22 cellular contexts compared by ENCODE assay signal in the genomic region with DNA sequence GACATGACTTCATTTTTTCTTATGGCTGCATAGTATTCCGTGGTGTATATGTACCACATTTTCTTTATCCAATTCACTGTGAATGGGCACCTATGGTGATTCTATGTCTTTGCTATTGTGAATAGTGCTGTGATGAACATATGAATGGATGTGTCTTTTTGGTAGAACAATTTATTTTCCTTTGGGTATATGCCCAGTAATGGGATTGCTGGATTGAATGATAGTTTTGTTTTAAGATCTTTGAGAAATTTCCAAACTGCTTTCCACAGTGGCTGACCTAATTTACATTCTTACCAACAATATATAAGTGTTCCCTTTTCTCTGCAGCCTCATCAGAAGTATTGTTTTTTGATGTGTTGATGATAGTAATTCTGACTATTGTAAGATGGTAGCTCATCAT.
"Had no signal": no experiment of that assay in that cellular context is flagged by ENCODE, and none has a peak within 500 bp of the region (broad histone marks: within the 10 kb centered on the region; RNA-seq: fewer than 3 reads in every experiment).

No MANE protein-coding gene starts in this region.

- H3K27ac ChIP-seq: left ventricle myocardium inferior, neural progenitor cell, neutrophil, parathyroid adenoma, right atrium auricular region, skin epidermis, stomach, tibial nerve, uterus had no signal

- ATAC-seq: natural killer cell; sciatic nerve; stimulated activated naive B cell treated with anti-CD40 and anti-IgM and Interleukin-4, amounts not matched to agents 10 μg/mL and 1 μg/mL and 100 μg/mL, for 72 hours; stimulated activated naive CD8-positive, alpha-beta T cell treated with anti-CD3 and anti-CD28 coated beads, Interleukin-15, Interleukin-2, amounts not matched to agents 100 U/mL and 50 U/mL, for 24 hours had no signal

- H3K36me3 ChIP-seq: left ventricle myocardium inferior, neural progenitor cell, neutrophil, right atrium auricular region, stomach, tibial nerve, uterus had no signal

- H3K4me1 ChIP-seq: left ventricle myocardium inferior, parathyroid adenoma, right atrium auricular region, tibial nerve, uterus had no signal

- H3K4me3 ChIP-seq: left ventricle myocardium inferior, neural progenitor cell, right atrium auricular region, skin epidermis, stomach, tibial nerve, uterus had no signal

- H3K9me3 ChIP-seq: left ventricle myocardium inferior, neutrophil, right atrium auricular region, stomach, tibial nerve, uterus had no signal

- DNase-seq: head of caudate nucleus; left ventricle myocardium inferior; mesenchymal stem cell; naive B cell; natural killer cell; nephron progenitor cell; occipital lobe; stimulated activated CD4-positive, alpha-beta T cell treated with anti-CD3 and anti-CD28 coated beads, Interleukin-12 subunit alpha, Interleukin-12 subunit beta, amount 100 ng/mL, for 4 hours; stimulated activated CD4-positive, alpha-beta T cell treated with anti-CD3 and anti-CD28 coated beads, Interleukin-15, amount 100 ng/mL, for 24 hours; stimulated activated CD4-positive, alpha-beta T cell treated with anti-CD3 and anti-CD28 coated beads, Interleukin-2, amount 100 ng/mL, for 24 hours; stimulated activated CD4-positive, alpha-beta T cell treated with anti-CD3 and anti-CD28 coated beads, Interleukin-4, amount 100 ng/mL, for 1 hour; stimulated activated naive B cell treated with anti-CD40 and anti-IgM and Interleukin-4, amounts not matched to agents 10 μg/mL and 1 μg/mL and 100 μg/mL, for 72 hours; stimulated activated naive CD8-positive, alpha-beta T cell treated with anti-CD3 and anti-CD28 coated beads, Interleukin-15, Interleukin-2, amounts not matched to agents 100 U/mL and 50 U/mL, for 24 hours; stomach; uterus had no signal

- H3K27me3 ChIP-seq: neural progenitor cell, neutrophil, right atrium auricular region, stomach, tibial nerve, uterus had no signal
